13 cellular contexts compared by ENCODE assay signal in the genomic region with DNA sequence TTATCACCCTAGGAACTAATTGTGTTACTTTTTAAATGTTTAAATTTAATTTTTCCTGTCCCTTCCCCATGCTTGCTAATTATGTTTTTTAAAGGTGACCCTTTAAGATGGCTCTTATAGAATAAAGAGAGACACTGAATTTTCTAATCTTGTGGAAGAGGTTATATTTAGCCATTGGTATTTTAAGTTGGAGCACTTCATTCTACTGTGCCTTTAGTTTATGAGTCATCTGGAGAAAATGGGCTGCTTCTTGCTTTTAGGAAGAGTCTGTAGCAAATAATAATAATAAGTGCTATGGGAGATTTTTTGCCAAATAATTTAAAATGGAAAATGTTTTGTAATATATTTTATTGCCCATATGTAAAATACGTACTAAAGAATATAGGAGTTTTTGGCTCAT.
DNase-seq lines count a peak whose midpoint lies in the region; TF ChIP-seq lines count a peak whose summit lies in the region.
"Had no signal": no experiment of that assay in that cellular context is flagged by ENCODE, and none has a peak within 500 bp of the region (broad histone marks: within the 10 kb centered on the region; RNA-seq: fewer than 3 reads in every experiment).

No MANE protein-coding gene starts in this region.

- no peak for TF ChIP-seq RAD21 in SK-N-SH (IDR thresholded peaks at IDR 0.05; ENCODE audit: low read length)

- peaks cover 23% of the 10 kb centered on the region for H3F3A ChIP-seq in SK-N-SH (replicated peaks; ENCODE audit: insufficient read depth)

- TF ChIP-seq POLR2A in sigmoid colon (IDR thresholded peaks at IDR 0.05), result no peak

- CTCF ChIA-PET in SK-N-SH (lab: Yijun Ruan, JAX), result no interaction called here

- no peaks in the 10 kb centered on the region for H4K20me1 ChIP-seq in SK-N-SH (ENCODE audit: insufficient read depth)

- peak overlapping the region; percentile 32 for H3K4me2 ChIP-seq in SK-N-SH

- H3K36me3 ChIP-seq in SK-N-SH (replicated peaks in 1 of 2; ENCODE audit: control insufficient read depth in 1 of 2, insufficient read depth in 2 of 2, low read length in 1 of 2), result no peaks in the 10 kb centered on the region
- no peaks in the 10 kb centered on the region for H3K36me3 ChIP-seq in sigmoid colon

- H3K9me2 ChIP-seq in SK-N-SH, result no peaks in the 10 kb centered on the region

- peak overlapping the region; percentile 52; the same call in 1 of the 2 replicates for H2AFZ ChIP-seq in SK-N-SH (ENCODE audit: low read depth)

- H3K79me2 ChIP-seq in SK-N-SH (ENCODE audit: insufficient read depth), result peaks cover 43% of the 10 kb centered on the region

- H3K4me3 ChIP-seq in SK-N-SH (ENCODE audit: low read depth in 2 of 2, low read length in 1 of 2), result no peak overlapping the region
- no peak overlapping the region for H3K4me3 ChIP-seq in sigmoid colon

- TF ChIP-seq CTCF in SK-N-SH (IDR thresholded peaks at IDR 0.05), result no peak
- TF ChIP-seq CTCF in sigmoid colon (IDR thresholded peaks at IDR 0.05), result no peak

- no peak for TF ChIP-seq EP300 in SK-N-SH (IDR thresholded peaks at IDR 0.05; ENCODE audit: borderline replicate concordance in 1 of 2, low read depth in 1 of 2, low read length in 1 of 2)
- no peak for TF ChIP-seq EP300 in sigmoid colon (IDR thresholded peaks at IDR 0.05)

- H3K4me1 ChIP-seq in SK-N-SH (ENCODE audit: control insufficient read depth in 1 of 2, insufficient read depth in 2 of 2, low read depth in 1 of 2, low read length in 1 of 2), result peaks cover 3 to 25% of the 10 kb centered on the region in 2 experiments; a peak in 2 of 4 replicates
- H3K4me1 ChIP-seq in sigmoid colon, result peaks cover 0 to 33% (median 15%) of the 10 kb centered on the region in 4 donors

- H3K9me3 ChIP-seq in SK-N-SH (no peaks in the 10 kb centered on the region), sigmoid colon (no peaks in the 10 kb centered on the region)
- H3K9me3 ChIP-seq: Caco-2 had no signal

- POLR2A ChIA-PET in SK-N-SH (lab: Yijun Ruan, JAX), result no interaction called here

- DNase-seq in EH (ENCODE audit: low read depth), result peak; percentile 83
- DNase-seq in SK-N-SH, result no peak
- DNase-seq in fibroblast of the conjunctiva (ENCODE audit: low read depth), result peak; percentile 57
- DNase-seq in sigmoid colon, result no peak
- no peak for DNase-seq in T1000 (lab: John Stamatoyannopoulos, UW)
- no peak for DNase-seq in stimulated activated CD4-positive, alpha-beta T cell treated with anti-CD3 and anti-CD28 coated beads, Interleukin-2, amount 100 ng/mL, for 24 hours
- no peak for DNase-seq in NCI-H1694 treated with DMSO at 0.1 percent for 48 hours (lab: John Stamatoyannopoulos, UW)
- no peak for DNase-seq in activated effector memory CD4-positive, alpha-beta T cell treated with anti-CD3 and anti-CD28 coated beads, Interleukin-2, amount 50 U/mL, for 16 hours
- DNase-seq: activated naive CD8-positive, alpha-beta T cell treated with anti-CD3 and anti-CD28 coated beads for 36 hours; Caco-2; H9; natural killer cell; NCI-H1930 had no signal

- intact Hi-C loops in sigmoid colon (cut with DNase I), result no loop called here

- 24% methylated on average over 1 of the region's 1 CpG for WGBS in SK-N-SH (ENCODE audit: low lambda C conversion rate)
- 54 to 81% methylated on average over 1 of the region's 1 CpG for WGBS in sigmoid colon, 2 donors

- H3K27me3 ChIP-seq in SK-N-SH (ENCODE audit: insufficient read depth) (no peaks in the 10 kb centered on the region), sigmoid colon (no peaks in the 10 kb centered on the region)

- H3K27ac ChIP-seq in SK-N-SH (ENCODE audit: low read depth in 2 of 2, low read length in 1 of 2) (peak overlapping the region; percentile 60 to 81; a peak in 3 of 4 replicates), sigmoid colon (peak overlapping the region; percentile 10 to 65 (median 62))

- H3K9ac ChIP-seq in SK-N-SH, result peak overlapping the region; percentile 40; the same call in 1 of the 2 replicates

TF ChIP-seq in SK-N-SH, 30 proteins besides CTCF, POLR2A, EP300 and RAD21:
- TF ChIP-seq, protein P1, sequence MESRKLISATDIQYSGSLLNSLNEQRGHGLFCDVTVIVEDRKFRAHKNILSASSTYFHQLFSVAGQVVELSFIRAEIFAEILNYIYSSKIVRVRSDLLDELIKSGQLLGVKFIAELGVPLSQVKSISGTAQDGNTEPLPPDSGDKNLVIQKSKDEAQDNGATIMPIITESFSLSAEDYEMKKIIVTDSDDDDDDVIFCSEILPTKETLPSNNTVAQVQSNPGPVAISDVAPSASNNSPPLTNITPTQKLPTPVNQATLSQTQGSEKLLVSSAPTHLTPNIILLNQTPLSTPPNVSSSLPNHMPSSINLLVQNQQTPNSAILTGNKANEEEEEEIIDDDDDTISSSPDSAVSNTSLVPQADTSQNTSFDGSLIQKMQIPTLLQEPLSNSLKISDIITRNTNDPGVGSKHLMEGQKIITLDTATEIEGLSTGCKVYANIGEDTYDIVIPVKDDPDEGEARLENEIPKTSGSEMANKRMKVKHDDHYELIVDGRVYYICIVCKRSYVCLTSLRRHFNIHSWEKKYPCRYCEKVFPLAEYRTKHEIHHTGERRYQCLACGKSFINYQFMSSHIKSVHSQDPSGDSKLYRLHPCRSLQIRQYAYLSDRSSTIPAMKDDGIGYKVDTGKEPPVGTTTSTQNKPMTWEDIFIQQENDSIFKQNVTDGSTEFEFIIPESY (IDR thresholded peaks at IDR 0.05; ENCODE audit: borderline replicate concordance, low read depth), result no peak
- TF ChIP-seq JUND (IDR thresholded peaks at IDR 0.05), result peak; percentile 52
- no peak for TF ChIP-seq FOXJ3 (CRISPR knock-in tag; IDR thresholded peaks at IDR 0.05)
- TF ChIP-seq, protein P2, sequence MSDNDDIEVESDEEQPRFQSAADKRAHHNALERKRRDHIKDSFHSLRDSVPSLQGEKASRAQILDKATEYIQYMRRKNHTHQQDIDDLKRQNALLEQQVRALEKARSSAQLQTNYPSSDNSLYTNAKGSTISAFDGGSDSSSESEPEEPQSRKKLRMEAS (IDR thresholded peaks at IDR 0.05; ENCODE audit: low read depth), result no peak
- TF ChIP-seq NRF1 (IDR thresholded peaks at IDR 0.05; ENCODE audit: low read depth, low read length), result no peak
- no peak for TF ChIP-seq MXI1 (IDR thresholded peaks at IDR 0.05; ENCODE audit: low read depth, low read length)
- peak; percentile 69; the same call in 1 of the 2 replicates for TF ChIP-seq MEF2A (IDR thresholded peaks at IDR 0.05; ENCODE audit: borderline replicate concordance, low read depth)
- TF ChIP-seq SMC3 (IDR thresholded peaks at IDR 0.05; ENCODE audit: low read depth, low read length), result no peak
- peak; percentile 65; the same call in 1 of the 2 replicates for TF ChIP-seq FOSL2 (IDR thresholded peaks at IDR 0.05; ENCODE audit: borderline replicate concordance, low read depth)
- TF ChIP-seq, protein P3, sequence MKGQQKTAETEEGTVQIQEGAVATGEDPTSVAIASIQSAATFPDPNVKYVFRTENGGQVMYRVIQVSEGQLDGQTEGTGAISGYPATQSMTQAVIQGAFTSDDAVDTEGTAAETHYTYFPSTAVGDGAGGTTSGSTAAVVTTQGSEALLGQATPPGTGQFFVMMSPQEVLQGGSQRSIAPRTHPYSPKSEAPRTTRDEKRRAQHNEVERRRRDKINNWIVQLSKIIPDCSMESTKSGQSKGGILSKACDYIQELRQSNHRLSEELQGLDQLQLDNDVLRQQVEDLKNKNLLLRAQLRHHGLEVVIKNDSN (IDR thresholded peaks at IDR 0.05; ENCODE audit: borderline replicate concordance, low read depth), result no peak
- no peak for TF ChIP-seq GATA2 (CRISPR knock-in tag; IDR thresholded peaks at IDR 0.05)
- TF ChIP-seq SIN3A (IDR thresholded peaks at IDR 0.05; ENCODE audit: borderline replicate concordance, low read depth, low read length), result no peak
- no peak for TF ChIP-seq CHD2 (IDR thresholded peaks at IDR 0.05; ENCODE audit: low read length, partially characterized antibody)
- no peak for TF ChIP-seq GABPA (IDR thresholded peaks at IDR 0.05; ENCODE audit: low read depth)
- no peak for TF ChIP-seq RXRA (IDR thresholded peaks at IDR 0.05; ENCODE audit: borderline replicate concordance, low read depth)
- no peak for TF ChIP-seq POLR2AphosphoS5 (IDR thresholded peaks at IDR 0.05; ENCODE audit: low read depth, low read length)

Comparison
In these comparisons a context has a peak if more than half of its experiments do, and no peak if none do; other contexts are left out.
1. DNase-seq: peak in EH (single experiment) and fibroblast of the conjunctiva (single experiment); none in SK-N-SH (single experiment), sigmoid colon (single experiment), T1000 (single experiment), stimulated activated CD4-positive, alpha-beta T cell treated with anti-CD3 and anti-CD28 coated beads, Interleukin-2, amount 100 ng/mL, for 24 hours (0 of 2), NCI-H1694 treated with DMSO at 0.1 percent for 48 hours (single experiment) and activated effector memory CD4-positive, alpha-beta T cell treated with anti-CD3 and anti-CD28 coated beads, Interleukin-2, amount 50 U/mL, for 16 hours (single experiment).